ENCODE assay signal across 22 cellular contexts in genomic region chr18:25295624-25296138, GRCh38.
"Had no signal": no experiment of that assay in that cellular context is flagged by ENCODE, and none has a peak within 500 bp of the region (broad histone marks: within the 10 kb centered on the region; RNA-seq: fewer than 3 reads in every experiment).

No MANE protein-coding gene starts in this region.

- H3K36me3 ChIP-seq: MG63 had no signal

- H3K27ac ChIP-seq: RWPE1 had no signal

- H3K4me2 ChIP-seq: SK-N-SH had no signal

- H3K9me3 ChIP-seq: MG63, SK-N-SH had no signal

- ATAC-seq: Panc1 had no signal

- H3K4me3 ChIP-seq: MG63 had no signal

- H3K27me3 ChIP-seq: MG63 had no signal

- DNase-seq: Karpas-422, KG1, MG63, NCI-H1092, NCI-H1105 treated with DMSO at 0.1 percent for 48 hours, NCI-H1417 treated with DMSO at 0.1 percent for 48 hours, NCI-H146, NCI-H1694 treated with DMSO at 0.1 percent for 48 hours, NCI-H1930, NCI-H2081, NCI-H2107, NCI-H2227 treated with DMSO at 0.1 percent for 48 hours, NCI-H446, NCI-H510A, NCI-H524 treated with DMSO at 0.1 percent for 48 hours, NCI-H69, NCI-H774, SHP77, SK-N-SH, SW 1271 had no signal

- H3K9ac ChIP-seq: SK-N-SH had no signal
